7 cellular contexts compared by ENCODE assay signal in genomic region chr4:76430519-76431388, GRCh38. TPM values are rescaled to one million over a fixed set of nuclear protein-coding genes. Genes with fewer than 3 reads are reported as not detected.
A peak's percentile ranks its signal among the peaks of the same experiment; 100 is the strongest.
DNase-seq lines count a peak whose midpoint lies in the region; ATAC-seq and TF ChIP-seq lines count a peak whose summit lies in the region.

No MANE protein-coding gene starts in this region.

- DNase-seq in EL (peak; percentile 58), SHP77 (lab: John Stamatoyannopoulos, UW) (peak; percentile 23 to 34), esophagus squamous epithelium (lab: John Stamatoyannopoulos, UW) (no peak), prostate gland (ENCODE audit: low spot score) (peak; percentile 10)
- DNase-seq in Jurkat, Clone E6-1 (ENCODE audit: low read depth, low spot score): peak; percentile 64

- TF ChIP-seq POLR2A in esophagus squamous epithelium (IDR thresholded peaks at IDR 0.05): no peak
- no peak for TF ChIP-seq POLR2A in prostate gland (IDR thresholded peaks at IDR 0.05)

- peaks cover 0 to 18% (median 3%) of the 10 kb centered on the region in 3 donors for H3K4me1 ChIP-seq in esophagus squamous epithelium
- H3K4me1 ChIP-seq in prostate gland (replicated peaks): no peaks in the 10 kb centered on the region

- H3K27ac ChIP-seq in esophagus squamous epithelium (no peak overlapping the region), prostate gland (no peak overlapping the region)

- WGBS in esophagus squamous epithelium, 2 donors: 39% methylated on average over 13 to 15 of the region's 15 CpGs
- 38% methylated on average over 15 of the region's 15 CpGs for WGBS in prostate gland

- H3K27me3 ChIP-seq in esophagus squamous epithelium (peaks cover 0 to 2% (median 0%) of the 10 kb centered on the region in 4 donors), prostate gland (replicated peaks; ENCODE audit: insufficient read depth) (no peaks in the 10 kb centered on the region)

- intact Hi-C loops in esophagus squamous epithelium (cut with DNase I): loop anchor here (2.0 kb wide), 1 partner anchor 74 kb away; no protein-coding TSS in a partner anchor
- intact Hi-C loops in prostate gland (cut with DNase I): loop anchor here (2.0 to 10.0 kb wide), 3 partner anchors 74 to 774 kb away; no protein-coding TSS in a partner anchor

- TF ChIP-seq CTCF in esophagus squamous epithelium (IDR thresholded peaks at IDR 0.05): peak; percentile 25 to 74 (median 54)
- TF ChIP-seq CTCF in prostate gland (IDR thresholded peaks at IDR 0.05): peak in 3 of 4 experiments; percentile 62 to 70 (median 67)

- ATAC-seq in HG03442 (IDR thresholded peaks at IDR 0.05; ENCODE audit: unreplicated experiment) (no peak), HG03108 (IDR thresholded peaks at IDR 0.05; ENCODE audit: unreplicated experiment) (no peak)

- H3K9me3 ChIP-seq in esophagus squamous epithelium: no peaks in the 10 kb centered on the region
- no peaks in the 10 kb centered on the region for H3K9me3 ChIP-seq in prostate gland

- H3K36me3 ChIP-seq in esophagus squamous epithelium (no peaks in the 10 kb centered on the region), prostate gland (no peaks in the 10 kb centered on the region)

- H3K4me3 ChIP-seq in Jurkat, Clone E6-1 (ENCODE audit: low read length): peak overlapping the region; percentile 13; the same call in 1 of the 2 replicates
- no peak overlapping the region for H3K4me3 ChIP-seq in esophagus squamous epithelium
- H3K4me3 ChIP-seq in prostate gland: no peak overlapping the region

RNA-seq across cellular contexts. Expression of gene SHROOM3, which starts 4.3 kb away (rescaled TPM):
- 1.2 TPM for polyA plus RNA-seq in Jurkat, Clone E6-1 (2012; ENCODE audit: insufficient read depth, insufficient read length)
- total RNA-seq in esophagus squamous epithelium (10 to 100 TPM; 20.3 to 50.9 (median 34.9) TPM), prostate gland (100 to 1,000 TPM; 107 to 137 TPM)

RNA-seq across cellular contexts. Expression of gene CCDC158, which starts 9.8 kb away (rescaled TPM):
- polyA plus RNA-seq in Jurkat, Clone E6-1 (2012; ENCODE audit: insufficient read depth, insufficient read length): not detected
- total RNA-seq in esophagus squamous epithelium (under 1 TPM in 1 of 4 donors, not detected in 3; 0.19 TPM), prostate gland (1 to 10 TPM in 1 of 2 donors, not detected in 1; 4.9 TPM)
